ENCODE assay signal across 21 cellular contexts in the genomic region with DNA sequence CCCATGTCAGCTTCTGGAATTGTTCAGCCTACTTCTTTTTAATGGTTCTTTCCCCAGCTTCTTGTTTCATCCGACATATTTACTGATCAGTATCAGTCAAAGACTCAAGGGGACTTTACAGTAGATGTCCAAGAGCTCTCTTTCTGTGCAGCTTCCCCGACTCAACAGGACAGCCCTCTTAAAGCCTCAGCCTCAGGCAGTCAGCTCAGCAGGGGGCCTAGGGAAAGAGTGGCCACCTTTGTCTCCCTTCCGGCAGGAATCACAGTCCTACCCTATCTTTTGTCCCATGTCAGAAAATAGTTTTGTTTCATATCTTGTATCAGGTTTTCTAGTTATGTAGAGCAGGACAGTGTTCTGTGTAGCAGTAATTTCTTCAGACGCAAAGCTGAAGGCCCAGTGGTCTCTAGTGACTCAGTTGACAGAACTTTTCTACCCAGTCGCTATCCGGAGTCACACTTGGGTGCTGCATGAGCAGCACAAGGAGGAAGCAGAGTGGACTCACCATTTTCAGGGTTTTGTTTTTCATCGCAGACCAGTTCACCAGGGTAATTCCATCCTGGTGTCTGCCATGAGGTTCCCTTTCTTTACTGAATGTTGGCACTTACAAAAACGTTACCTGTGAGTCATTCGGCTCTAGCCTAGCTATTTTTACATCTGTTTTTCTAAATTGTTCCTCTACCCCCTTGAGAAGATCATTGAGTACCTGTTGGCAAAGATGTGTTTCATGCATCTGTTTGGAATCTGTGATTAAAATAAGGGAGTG. TPM values are rescaled to one million over a fixed set of nuclear protein-coding genes. Genes with fewer than 3 reads are reported as not detected.
DNase-seq lines count a peak whose midpoint lies in the region; ATAC-seq and TF ChIP-seq lines count a peak whose summit lies in the region.
"Had no signal": no experiment of that assay in that cellular context is flagged by ENCODE, and none has a peak within 500 bp of the region (broad histone marks: within the 10 kb centered on the region; RNA-seq: fewer than 3 reads in every experiment).

No MANE protein-coding gene starts in this region.

- H3K4me2 ChIP-seq in trophoblast cell (ENCODE audit: low read length): no peak overlapping the region

- no peak overlapping the region for H3K14ac ChIP-seq in trophoblast cell (ENCODE audit: low read length)

- no peak overlapping the region for H3K4me3 Mint-ChIP-seq in WTC11
- H3K4me3 Mint-ChIP-seq: activated CD8-positive, alpha-beta T cell treated with anti-CD3 and anti-CD28 coated beads for 36 hours; CD4-positive, alpha-beta T cell; H9; naive thymus-derived CD8-positive, alpha-beta T cell had no signal

- CTCF ChIA-PET in WTC11 (lab: Charles Lee): interaction anchor here (0.5 to 1.8 kb wide), 6 partner anchors 19 to 326 kb away, joined by 3 to 8 read pairs (median 4); no protein-coding TSS in a partner anchor

- H3K27me3 ChIP-seq in HAP-1 (ENCODE audit: low read depth): no peaks in the 10 kb centered on the region
- H3K27me3 ChIP-seq in trophoblast cell (ENCODE audit: insufficient read depth, low read length): no peaks in the 10 kb centered on the region
- H3K27me3 ChIP-seq in prostate gland (replicated peaks; ENCODE audit: insufficient read depth): no peaks in the 10 kb centered on the region
- H3K27me3 ChIP-seq: colonic mucosa, right atrium auricular region, tibial nerve had no signal

- POLR2A ChIA-PET in WTC11 (lab: Charles Lee): no interaction called here

- H3K79me1 ChIP-seq in trophoblast cell (ENCODE audit: low read length): no peaks in the 10 kb centered on the region

- H3K4me1 ChIP-seq in HAP-1 (no peaks in the 10 kb centered on the region), trophoblast cell (ENCODE audit: control insufficient read depth in 1 of 2, insufficient read depth in 2 of 2, low read length in 2 of 2) (peaks cover 2 to 17% of the 10 kb centered on the region in 2 experiments), prostate gland (replicated peaks) (no peaks in the 10 kb centered on the region)
- H3K4me1 ChIP-seq: colonic mucosa, right atrium auricular region, tibial nerve had no signal

- H3K9ac ChIP-seq in trophoblast cell (ENCODE audit: low read length): no peak overlapping the region

- H3K27ac Mint-ChIP-seq in WTC11: no peak overlapping the region
- H3K27ac Mint-ChIP-seq: activated CD8-positive, alpha-beta T cell treated with anti-CD3 and anti-CD28 coated beads for 36 hours; CD4-positive, alpha-beta T cell; H9 had no signal

- no peak overlapping the region for H4K12ac ChIP-seq in trophoblast cell (ENCODE audit: low read depth, low read length)

- no peaks in the 10 kb centered on the region for H3K79me2 ChIP-seq in trophoblast cell (ENCODE audit: control insufficient read depth, insufficient read depth, low read length, poor library complexity)

- H3K9me3 Mint-ChIP-seq in WTC11: no peaks in the 10 kb centered on the region
- H3K9me3 Mint-ChIP-seq: activated CD8-positive, alpha-beta T cell treated with anti-CD3 and anti-CD28 coated beads for 36 hours; CD4-positive, alpha-beta T cell; H9; IgD-negative memory B cell; naive thymus-derived CD8-positive, alpha-beta T cell had no signal

- no peaks in the 10 kb centered on the region for H3K9me3 ChIP-seq in HAP-1
- no peaks in the 10 kb centered on the region for H3K9me3 ChIP-seq in trophoblast cell (ENCODE audit: insufficient read depth, low read depth, low read length)
- no peaks in the 10 kb centered on the region for H3K9me3 ChIP-seq in prostate gland
- H3K9me3 ChIP-seq: colonic mucosa, right atrium auricular region, tibial nerve had no signal

- H3K36me3 ChIP-seq in HAP-1 (replicated peaks): peaks cover 4% of the 10 kb centered on the region; the same call in 1 of the 2 replicates
- H3K36me3 ChIP-seq in trophoblast cell (ENCODE audit: control insufficient read depth in 1 of 2, insufficient read depth in 2 of 2, low read length in 2 of 2): peaks cover 4 to 8% of the 10 kb centered on the region in 2 experiments
- H3K36me3 ChIP-seq in prostate gland: no peaks in the 10 kb centered on the region

- TF ChIP-seq CTCF in WTC11 (IDR thresholded peaks at IDR 0.05) (no peak), prostate gland (IDR thresholded peaks at IDR 0.05) (no peak)

- H2AFZ ChIP-seq in trophoblast cell (ENCODE audit: insufficient read depth, low read length, poor library complexity): no peak overlapping the region

- no peak overlapping the region for H3K4ac ChIP-seq in trophoblast cell (ENCODE audit: low read depth, low read length)

- in situ Hi-C loops in HAP-1 (cut with MboI; ENCODE audit: low sequenced_read_pairs): no loop called here

- H3K18ac ChIP-seq in trophoblast cell (ENCODE audit: low read length): no peak overlapping the region

- WGBS in trophoblast cell (ENCODE audit: extremely low coverage, insufficient coverage, insufficient read length): no CpG with 5 or more reads among the region's 9 CpGs
- WGBS in prostate gland: 64% methylated on average over 9 of the region's 9 CpGs

- no peak overlapping the region for H2BK120ac ChIP-seq in trophoblast cell (ENCODE audit: insufficient read depth, low read length, poor library complexity)

- no peak overlapping the region for H2AK5ac ChIP-seq in trophoblast cell (ENCODE audit: low read length)

- H3K27ac ChIP-seq in trophoblast cell (ENCODE audit: low read depth, low read length): peak overlapping the region; percentile 7
- H3K27ac ChIP-seq in prostate gland: no peak overlapping the region
- H3K27ac ChIP-seq: 22Rv1, colonic mucosa, right atrium auricular region, tibial nerve had no signal

- ATAC-seq in WTC11: peak; percentile 51
- ATAC-seq: activated CD8-positive, alpha-beta T cell treated with anti-CD3 and anti-CD28 coated beads for 36 hours; naive thymus-derived CD8-positive, alpha-beta T cell had no signal

- no peaks in the 10 kb centered on the region for H3K27me3 Mint-ChIP-seq in WTC11 (ENCODE audit: low read depth)
- H3K27me3 Mint-ChIP-seq: activated CD8-positive, alpha-beta T cell treated with anti-CD3 and anti-CD28 coated beads for 36 hours; CD4-positive, alpha-beta T cell; IgD-negative memory B cell; naive thymus-derived CD8-positive, alpha-beta T cell had no signal

- H3K4me1 Mint-ChIP-seq in WTC11: peaks cover 15% of the 10 kb centered on the region

- no peak overlapping the region for H2BK12ac ChIP-seq in trophoblast cell (ENCODE audit: low read length)

- DNase-seq in NCI-H1417 (lab: John Stamatoyannopoulos, UW) (peak in 2 of 3 experiments; percentile 13 to 46), NCI-H1417 treated with DMSO at 0.1 percent for 48 hours (lab: John Stamatoyannopoulos, UW) (no peak), HAP-1 (ENCODE audit: low spot score in 2 of 2) (peak; percentile 13 to 63), WTC11 (ENCODE audit: low spot score) (peak; percentile 57), trophoblast cell (peak in 1 of 2 donors; percentile 8), occipital lobe (lab: John Stamatoyannopoulos, UW) (no peak), prostate gland (ENCODE audit: low spot score) (no peak), Ammon's horn (ENCODE audit: low spot score) (no peak)
- DNase-seq: activated CD8-positive, alpha-beta T cell treated with anti-CD3 and anti-CD28 coated beads for 36 hours; activated effector memory CD4-positive, alpha-beta T cell treated with Interleukin-2 at 50 U/mL for 16 hours; colonic mucosa; DMS79 treated with DMSO at 0.1 percent for 48 hours; H9; naive thymus-derived CD8-positive, alpha-beta T cell; NCI-H1105 had no signal

- no peak overlapping the region for H4K91ac ChIP-seq in trophoblast cell (ENCODE audit: low read depth, low read length)

- intact Hi-C loops in prostate gland (cut with DNase I): no loop called here

- H2BK5ac ChIP-seq in trophoblast cell (ENCODE audit: low read depth, low read length, poor library complexity): no peak overlapping the region

- TF ChIP-seq POLR2A in prostate gland (IDR thresholded peaks at IDR 0.05): no peak

- no peak overlapping the region for H4K8ac ChIP-seq in trophoblast cell (ENCODE audit: low read depth, low read length)

- no peaks in the 10 kb centered on the region; the same call in 1 of the 2 replicates for H3K36me3 Mint-ChIP-seq in WTC11

- H3K4me3 ChIP-seq in HAP-1 (no peak overlapping the region), trophoblast cell (ENCODE audit: low read depth, low read length) (no peak overlapping the region), prostate gland (no peak overlapping the region)
- H3K4me3 ChIP-seq: colonic mucosa, lung, right atrium auricular region, tibial nerve had no signal

- H3K23ac ChIP-seq in trophoblast cell (ENCODE audit: low read length): no peak overlapping the region

TF ChIP-seq in WTC11, 78 proteins besides CTCF, POLR2A, EP300 and RAD21 (continues in another document):
- TF ChIP-seq, protein P1, sequence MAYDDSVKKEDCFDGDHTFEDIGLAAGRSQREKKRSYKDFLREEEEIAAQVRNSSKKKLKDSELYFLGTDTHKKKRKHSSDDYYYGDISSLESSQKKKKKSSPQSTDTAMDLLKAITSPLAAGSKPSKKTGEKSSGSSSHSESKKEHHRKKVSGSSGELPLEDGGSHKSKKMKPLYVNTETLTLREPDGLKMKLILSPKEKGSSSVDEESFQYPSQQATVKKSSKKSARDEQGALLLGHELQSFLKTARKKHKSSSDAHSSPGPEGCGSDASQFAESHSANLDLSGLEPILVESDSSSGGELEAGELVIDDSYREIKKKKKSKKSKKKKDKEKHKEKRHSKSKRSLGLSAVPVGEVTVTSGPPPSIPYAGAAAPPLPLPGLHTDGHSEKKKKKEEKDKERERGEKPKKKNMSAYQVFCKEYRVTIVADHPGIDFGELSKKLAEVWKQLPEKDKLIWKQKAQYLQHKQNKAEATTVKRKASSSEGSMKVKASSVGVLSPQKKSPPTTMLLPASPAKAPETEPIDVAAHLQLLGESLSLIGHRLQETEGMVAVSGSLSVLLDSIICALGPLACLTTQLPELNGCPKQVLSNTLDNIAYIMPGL (CRISPR knock-in tag; IDR thresholded peaks at IDR 0.05): no peak

RNA-seq across cellular contexts. Expression of gene SPATA2, which starts 47.7 kb away (rescaled TPM):
- total RNA-seq in WTC11 (2021) (10.1 to 11.3 TPM (median 11.3 TPM) in 3 replicates), occipital lobe (2.7 TPM), prostate gland (10 to 100 TPM in 1 of 2 donors, 1 to 10 TPM in 1; 9.2 to 15.2 TPM)
- polyA plus RNA-seq in trophoblast cell (2013): 8.8 and 9.0 TPM in 2 replicates

RNA-seq across cellular contexts. Expression of gene SLC9A8, which starts 55.0 kb away (rescaled TPM):
- 6.3 to 6.5 TPM (median 6.5 TPM) in 3 replicates for total RNA-seq in WTC11 (2021)
- 3.5 TPM in 2 replicates for polyA plus RNA-seq in trophoblast cell (2013)
- 6.1 TPM for total RNA-seq in occipital lobe
- 10 to 100 TPM; 13.5 to 26.4 TPM for total RNA-seq in prostate gland

Comparison
In these comparisons a context has a peak if more than half of its experiments do, and no peak if none do; other contexts are left out.
1. DNase-seq: peak in NCI-H1417 (2 of 3), HAP-1 (2 of 2) and WTC11 (single experiment); none in NCI-H1417 treated with DMSO at 0.1 percent for 48 hours (single experiment), occipital lobe (single experiment), prostate gland (single experiment) and Ammon's horn (single experiment).